Comparison of ENCODE assay signal across 1 cellular context in genomic region chr10:62048919-62049636, GRCh38.
TF ChIP-seq lines count a peak whose summit lies in the region.

No MANE protein-coding gene starts in this region.

TF ChIP-seq in A549, 52 proteins besides CTCF, POLR2A, EP300 and RAD21 (continued from another document):
- TF ChIP-seq USF2 (IDR thresholded peaks at IDR 0.05), result peak; percentile 12; the same call in 1 of the 2 replicates
- no peak for TF ChIP-seq NPAS2 (CRISPR knock-in tag; IDR thresholded peaks at IDR 0.05; ENCODE audit: borderline replicate concordance)
- TF ChIP-seq ZSCAN20 (CRISPR knock-in tag; IDR thresholded peaks at IDR 0.05), result no peak
- TF ChIP-seq ZC3H11A (IDR thresholded peaks at IDR 0.05), result no peak
- no peak for TF ChIP-seq POLR2AphosphoS2 (conservative IDR thresholded peaks at IDR 0.05; ENCODE audit: low read length)
- TF ChIP-seq ZFP36 (IDR thresholded peaks at IDR 0.05; ENCODE audit: borderline replicate concordance, partially characterized antibody), result no peak
- no peak for TF ChIP-seq CHD2 (IDR thresholded peaks at IDR 0.05; ENCODE audit: low read length, partially characterized antibody)
- TF ChIP-seq MAZ (IDR thresholded peaks at IDR 0.05; ENCODE audit: borderline replicate concordance, low read depth, low read length), result no peak
- TF ChIP-seq CBX2 (IDR thresholded peaks at IDR 0.05; ENCODE audit: borderline replicate concordance, low read depth), result no peak
- no peak for TF ChIP-seq CEBPB (IDR thresholded peaks at IDR 0.05)
- no peak for TF ChIP-seq EHMT2 (IDR thresholded peaks at IDR 0.05; ENCODE audit: low read depth)
- TF ChIP-seq RFX5 (IDR thresholded peaks at IDR 0.05), result no peak
- TF ChIP-seq HOXA7 (CRISPR knock-in tag; IDR thresholded peaks at IDR 0.05), result no peak
- no peak for TF ChIP-seq HES2 (IDR thresholded peaks at IDR 0.05)
- TF ChIP-seq NR3C1 (IDR thresholded peaks at IDR 0.05), result no peak
- 0 out of 2 replicates have a peak, but pooled peaks have one; percentile 8 for TF ChIP-seq FOSL2 (IDR thresholded peaks at IDR 0.05)
- TF ChIP-seq FOSL2 (CRISPR knock-in tag; IDR thresholded peaks at IDR 0.05), result peak; percentile 78
- peak; percentile 92 for TF ChIP-seq MAX (IDR thresholded peaks at IDR 0.05)
- no peak for TF ChIP-seq BCL3 (IDR thresholded peaks at IDR 0.05)
- TF ChIP-seq PBX3 (IDR thresholded peaks at IDR 0.05), result no peak
- no peak for TF ChIP-seq NFE2L2 (conservative IDR thresholded peaks at IDR 0.05; ENCODE audit: low read length)
- no peak for TF ChIP-seq FOXS1 (CRISPR knock-in tag; IDR thresholded peaks at IDR 0.05)
- TF ChIP-seq RNF2 (IDR thresholded peaks at IDR 0.05; ENCODE audit: borderline replicate concordance, low read depth), result no peak
- no peak for TF ChIP-seq FOSB (CRISPR knock-in tag; IDR thresholded peaks at IDR 0.05)
- TF ChIP-seq HOXB13 (CRISPR knock-in tag; IDR thresholded peaks at IDR 0.05; ENCODE audit: low read depth), result no peak
- no peak for TF ChIP-seq ATOH8 (CRISPR knock-in tag; IDR thresholded peaks at IDR 0.05; ENCODE audit: low read depth)
- TF ChIP-seq ELK1 (IDR thresholded peaks at IDR 0.05; ENCODE audit: low read depth, low read length), result no peak
- no peak for TF ChIP-seq RCOR1 (IDR thresholded peaks at IDR 0.05; ENCODE audit: low read depth, low read length)
- no peak for TF ChIP-seq KDM5A (IDR thresholded peaks at IDR 0.05)
- no peak for TF ChIP-seq KDM1A (IDR thresholded peaks at IDR 0.05; ENCODE audit: low read depth)
